In the genomic region with DNA sequence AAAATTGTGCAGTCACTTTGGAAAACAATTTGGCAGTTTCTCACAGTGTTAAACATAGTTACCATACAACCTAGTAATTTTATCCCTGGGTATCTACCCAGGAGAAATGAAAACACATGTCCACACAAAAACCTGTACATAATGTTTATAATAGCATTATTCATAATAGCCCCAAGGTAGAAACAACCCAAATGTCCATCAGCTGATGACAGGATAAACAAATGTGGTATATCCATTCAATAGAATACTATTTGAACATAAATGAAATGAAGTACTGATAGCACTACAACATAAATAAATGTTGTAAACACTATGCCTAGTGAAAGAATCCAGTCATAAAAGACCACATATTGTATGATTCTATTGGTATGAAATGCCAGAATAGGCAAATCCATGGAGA, we compare ENCODE assay signal across 18 cellular contexts. TPM values are rescaled to one million over a fixed set of nuclear protein-coding genes. Genes with fewer than 3 reads are reported as not detected.
A peak's percentile ranks its signal among the peaks of the same experiment; 100 is the strongest.
DNase-seq lines count a peak whose midpoint lies in the region; ATAC-seq and TF ChIP-seq lines count a peak whose summit lies in the region.
"Had no signal": no experiment of that assay in that cellular context is flagged by ENCODE, and none has a peak within 500 bp of the region (broad histone marks: within the 10 kb centered on the region; RNA-seq: fewer than 3 reads in every experiment).

No MANE protein-coding gene starts in this region.

- no peaks in the 10 kb centered on the region for H3K36me3 ChIP-seq in Loucy (ENCODE audit: insufficient read depth, low read length)
- H3K36me3 ChIP-seq in PC-3 (ENCODE audit: low read depth, low read length), result no peaks in the 10 kb centered on the region

- H3K4me1 ChIP-seq in Loucy (ENCODE audit: insufficient read depth, low read length, poor library complexity, severe bottlenecking) (peaks cover 44% of the 10 kb centered on the region), PC-3 (ENCODE audit: insufficient read depth, low read length) (peaks cover 9% of the 10 kb centered on the region; the same call in 1 of the 2 replicates)

- ATAC-seq in PC-3 (peak; percentile 49), GM19397 (IDR thresholded peaks at IDR 0.05; ENCODE audit: unreplicated experiment) (no peak)
- ATAC-seq: GM23338, HCT116 had no signal

- peak overlapping the region; percentile 64 for H3K4me2 ChIP-seq in Loucy (ENCODE audit: low read depth, low read length, poor library complexity, severe bottlenecking)
- H3K4me2 ChIP-seq in PC-3 (ENCODE audit: low read length), result no peak overlapping the region
- H3K4me2 ChIP-seq: GM23338 had no signal

- POLR2A ChIA-PET in PC-3 (lab: Charles Lee; ENCODE audit: unreplicated experiment), result no interaction called here

- H3F3A ChIP-seq in Loucy (ENCODE audit: low read depth) (peaks cover 6% of the 10 kb centered on the region; the same call in 1 of the 2 replicates), PC-3 (ENCODE audit: low read length, unreplicated experiment) (no peaks in the 10 kb centered on the region)

- no peaks in the 10 kb centered on the region for H3K27me3 ChIP-seq in Loucy (ENCODE audit: insufficient read depth, low read length, poor library complexity, severe bottlenecking)
- no peaks in the 10 kb centered on the region for H3K27me3 ChIP-seq in PC-3 (ENCODE audit: low read length)

- H3K79me2 ChIP-seq in Loucy (ENCODE audit: insufficient read depth, low read length), result no peaks in the 10 kb centered on the region
- H3K79me2 ChIP-seq in PC-3 (ENCODE audit: low read length), result no peaks in the 10 kb centered on the region

- H3K27ac ChIP-seq in PC-3 (ENCODE audit: low read length), result no peak overlapping the region

- 0 out of 2 replicates have a peak, but pooled peaks cover 8% of the 10 kb centered on the region for H3K9me3 ChIP-seq in Loucy (ENCODE audit: insufficient read depth, low read depth, low read length)
- 0 out of 2 replicates have a peak, but pooled peaks cover 7% of the 10 kb centered on the region for H3K9me3 ChIP-seq in PC-3 (ENCODE audit: low read length)

- H3K9me2 ChIP-seq in Loucy (replicated peaks; ENCODE audit: low read depth, low read length), result no peaks in the 10 kb centered on the region
- H3K9me2 ChIP-seq in PC-3 (replicated peaks; ENCODE audit: low read length), result no peaks in the 10 kb centered on the region

- intact Hi-C loops in PC-3 (cut with micrococcal nuclease), result loop anchor here (10.0 kb wide), 2 partner anchors 109 to 701 kb away; no protein-coding TSS in a partner anchor

- H2AFZ ChIP-seq in Loucy (ENCODE audit: low read length) (no peak overlapping the region), PC-3 (ENCODE audit: low read length) (no peak overlapping the region)
- H2AFZ ChIP-seq: GM23338 had no signal

- H4K20me1 ChIP-seq in Loucy (ENCODE audit: insufficient read depth, low read length, poor library complexity, severe bottlenecking) (no peaks in the 10 kb centered on the region), PC-3 (ENCODE audit: low read length) (no peaks in the 10 kb centered on the region)

- CTCF ChIA-PET in PC-3 (lab: Charles Lee), result no interaction called here

- H3K4me3 ChIP-seq in Loucy (ENCODE audit: low read length, poor library complexity, severe bottlenecking) (no peak overlapping the region), PC-3 (ENCODE audit: low read length) (no peak overlapping the region), epithelial cell of esophagus (ENCODE audit: low read length) (no peak overlapping the region)
- H3K4me3 ChIP-seq: GM23338 had no signal

- H3K9ac ChIP-seq in Loucy (ENCODE audit: low read depth, low read length, poor library complexity, severe bottlenecking), result no peak overlapping the region
- no peak overlapping the region for H3K9ac ChIP-seq in PC-3 (ENCODE audit: low read length)

- peak; percentile 59 for DNase-seq in ELR (ENCODE audit: low read depth)
- DNase-seq in PC-3, result peak; percentile 66
- peak; percentile 35 for DNase-seq in epithelial cell of esophagus (ENCODE audit: low read depth)
- DNase-seq in NCI-H1417 (lab: John Stamatoyannopoulos, UW), result no peak
- no peak for DNase-seq in pons (ENCODE audit: low spot score)
- DNase-seq: C1 segment of cervical spinal cord; Calu3; CD4-positive, alpha-beta memory T cell; COR-L47; DMS53; DMS79 treated with DMSO at 0.1 percent for 48 hours; H9 had no signal

- no TSS peak for BruUV-seq in PC-3 (replicated peaks; lab: Mats Ljungman, UMichigan)

- TF ChIP-seq CTCF in Loucy (conservative IDR thresholded peaks at IDR 0.05; ENCODE audit: low read length) (no peak), PC-3 (conservative IDR thresholded peaks at IDR 0.05; ENCODE audit: low read depth, low read length) (no peak), epithelial cell of esophagus (IDR thresholded peaks at IDR 0.05; ENCODE audit: insufficient read depth, low read depth, low read length, missing control alignments) (no peak)

RNA-seq across cellular contexts. Expression of a gene that starts 20.9 kb away (rescaled TPM):
- total RNA-seq in PC-3 (2014; rRNA removed), result not detected in 2 replicates
- total RNA-seq: A673; Calu3; CD4-positive, alpha-beta memory T cell; Daoy; GM23338 had no signal

Comparison
In these comparisons a context has a peak if more than half of its experiments do, and no peak if none do; other contexts are left out.
1. DNase-seq: peak in ELR (single experiment), PC-3 (single experiment) and epithelial cell of esophagus (single experiment); none in NCI-H1417 (0 of 3) and pons (single experiment).